Comparison of ENCODE assay signal across 15 cellular contexts in the genomic region with DNA sequence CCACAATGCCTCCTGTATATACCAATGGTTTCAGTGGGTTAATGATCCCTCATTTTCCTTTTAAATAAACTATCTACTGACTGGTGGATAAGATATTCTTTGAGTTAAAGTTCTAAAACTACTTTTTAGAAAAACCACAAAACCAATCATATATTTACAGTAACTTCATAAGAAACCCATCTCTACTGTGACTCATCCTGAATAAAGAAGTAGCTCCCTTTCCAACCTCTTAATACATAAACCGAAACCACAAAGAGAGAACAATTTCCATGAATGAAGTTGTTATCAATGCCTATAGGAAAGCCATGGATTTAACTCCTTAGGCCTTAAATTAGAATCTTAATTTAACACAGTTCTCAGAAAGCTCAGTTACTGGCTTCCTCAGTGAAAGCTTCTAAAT.
A peak's percentile ranks its signal among the peaks of the same experiment; 100 is the strongest.
DNase-seq lines count a peak whose midpoint lies in the region; TF ChIP-seq lines count a peak whose summit lies in the region.
"Had no signal": no experiment of that assay in that cellular context is flagged by ENCODE, and none has a peak within 500 bp of the region (broad histone marks: within the 10 kb centered on the region; RNA-seq: fewer than 3 reads in every experiment).

No MANE protein-coding gene starts in this region.

- no peaks in the 10 kb centered on the region for H3K9me3 ChIP-seq in BLaER1 treated with 17β-estradiol and CSF1 and Interleukin-3, amounts not matched to agents 10 nM and 100 nM (replicated peaks in 1 of 11)
- H3K9me3 ChIP-seq: uterus had no signal

- H3K9me3 Mint-ChIP-seq in activated T-helper 1 cell treated with anti-CD3 and anti-CD28 coated beads, Interleukin-12 subunit alpha, Interleukin-12 subunit beta, Interleukin-2, Interleukin-4 antibody, amounts not matched to agents 30 ng/mL and 10 ng/mL and 1 ng/mL, durations not matched to agents 14 hours and 24 hours and 36 hours: no peaks in the 10 kb centered on the region
- H3K9me3 Mint-ChIP-seq in immature natural killer cell: no peaks in the 10 kb centered on the region
- H3K9me3 Mint-ChIP-seq: nephron had no signal

- peak overlapping the region in 5 of 11 experiments; percentile 20 to 50 (median 37); a peak in 6 of 22 replicates for H3K27ac ChIP-seq in BLaER1 treated with 17β-estradiol and CSF1 and Interleukin-3, amounts not matched to agents 10 nM and 100 nM
- H3K27ac ChIP-seq: uterus had no signal

- H3K27me3 Mint-ChIP-seq in activated T-helper 1 cell treated with anti-CD3 and anti-CD28 coated beads, Interleukin-12 subunit alpha, Interleukin-12 subunit beta, Interleukin-2, Interleukin-4 antibody, amounts not matched to agents 30 ng/mL and 10 ng/mL and 1 ng/mL, durations not matched to agents 14 hours and 24 hours and 36 hours (ENCODE audit: insufficient read depth): peaks cover 2% of the 10 kb centered on the region
- H3K27me3 Mint-ChIP-seq in immature natural killer cell (ENCODE audit: low read depth in 3 of 3): no peaks in the 10 kb centered on the region

- peak overlapping the region in 2 of 10 experiments; percentile 39 to 41; a peak in 3 of 20 replicates for H3K4me3 ChIP-seq in BLaER1 treated with 17β-estradiol and CSF1 and Interleukin-3, amounts not matched to agents 10 nM and 100 nM
- no peak overlapping the region for H3K4me3 ChIP-seq in Jurkat, Clone E6-1 (ENCODE audit: low read length)
- H3K4me3 ChIP-seq: uterus had no signal

- no peak for TF ChIP-seq CTCF in GM13977 (IDR thresholded peaks at IDR 0.05; ENCODE audit: extremely low read depth, insufficient read depth, missing control alignments)

- H3K4me3 Mint-ChIP-seq in activated T-helper 1 cell treated with anti-CD3 and anti-CD28 coated beads, Interleukin-12 subunit alpha, Interleukin-12 subunit beta, Interleukin-2, Interleukin-4 antibody, amounts not matched to agents 30 ng/mL and 10 ng/mL and 1 ng/mL, durations not matched to agents 14 hours and 24 hours and 36 hours: peak overlapping the region; percentile 63
- no peak overlapping the region for H3K4me3 Mint-ChIP-seq in immature natural killer cell
- H3K4me3 Mint-ChIP-seq: nephron had no signal

- peak overlapping the region; percentile 55 for H3K27ac Mint-ChIP-seq in activated T-helper 1 cell treated with anti-CD3 and anti-CD28 coated beads, Interleukin-12 subunit alpha, Interleukin-12 subunit beta, Interleukin-2, Interleukin-4 antibody, amounts not matched to agents 30 ng/mL and 10 ng/mL and 1 ng/mL, durations not matched to agents 14 hours and 24 hours and 36 hours
- no peak overlapping the region for H3K27ac Mint-ChIP-seq in immature natural killer cell
- H3K27ac Mint-ChIP-seq: nephron had no signal

- peak overlapping the region in 2 of 11 experiments; percentile 9 to 60; a peak in 2 of 22 replicates for H3K9ac ChIP-seq in BLaER1 treated with 17β-estradiol and CSF1 and Interleukin-3, amounts not matched to agents 10 nM and 100 nM

- peaks cover 0 to 91% (median 3%) of the 10 kb centered on the region in 11 experiments; a peak in 8 of 22 replicates for H4K20me1 ChIP-seq in BLaER1 treated with 17β-estradiol and CSF1 and Interleukin-3, amounts not matched to agents 10 nM and 100 nM

- peak overlapping the region; percentile 47 to 88 (median 78); a peak in 21 of 22 replicates for H3K4me2 ChIP-seq in BLaER1 treated with 17β-estradiol and CSF1 and Interleukin-3, amounts not matched to agents 10 nM and 100 nM

- in situ Hi-C loops in GM13977 (cut with MboI; ENCODE audit: low pct_unique_long_range_greater_than_20kb, low sequenced_read_pairs, unreplicated experiment): no loop called here

- H3K4me1 ChIP-seq in BLaER1 treated with 17β-estradiol and CSF1 and Interleukin-3, amounts not matched to agents 10 nM and 100 nM: peaks cover 17 to 91% (median 59%) of the 10 kb centered on the region in 10 experiments
- H3K4me1 ChIP-seq: uterus had no signal

- peaks cover 33% of the 10 kb centered on the region for H3K4me1 Mint-ChIP-seq in activated T-helper 1 cell treated with anti-CD3 and anti-CD28 coated beads, Interleukin-12 subunit alpha, Interleukin-12 subunit beta, Interleukin-2, Interleukin-4 antibody, amounts not matched to agents 30 ng/mL and 10 ng/mL and 1 ng/mL, durations not matched to agents 14 hours and 24 hours and 36 hours (ENCODE audit: low read depth)
- peaks cover 2 to 21% of the 10 kb centered on the region in 2 donors for H3K4me1 Mint-ChIP-seq in immature natural killer cell

- H3K36me3 Mint-ChIP-seq in activated T-helper 1 cell treated with anti-CD3 and anti-CD28 coated beads, Interleukin-12 subunit alpha, Interleukin-12 subunit beta, Interleukin-2, Interleukin-4 antibody, amounts not matched to agents 30 ng/mL and 10 ng/mL and 1 ng/mL, durations not matched to agents 14 hours and 24 hours and 36 hours (ENCODE audit: low read depth): no peaks in the 10 kb centered on the region
- H3K36me3 Mint-ChIP-seq in immature natural killer cell: no peaks in the 10 kb centered on the region

- H3K36me3 ChIP-seq in BLaER1 treated with 17β-estradiol and CSF1 and Interleukin-3, amounts not matched to agents 10 nM and 100 nM: peaks cover 0 to 5% (median 0%) of the 10 kb centered on the region in 11 experiments; a peak in 1 of 22 replicates
- H3K36me3 ChIP-seq: uterus had no signal

- H3K27me3 ChIP-seq in BLaER1 treated with 17β-estradiol and CSF1 and Interleukin-3, amounts not matched to agents 10 nM and 100 nM: peaks cover 0 to 89% (median 0%) of the 10 kb centered on the region in 11 experiments; a peak in 6 of 22 replicates
- H3K27me3 ChIP-seq: uterus had no signal

- intact Hi-C loops in activated T-helper 1 cell treated with anti-CD3 and anti-CD28 coated beads, Interleukin-12 subunit alpha, Interleukin-12 subunit beta, Interleukin-2, Interleukin-4 antibody, amounts not matched to agents 30 ng/mL and 10 ng/mL and 1 ng/mL, durations not matched to agents 14 hours and 24 hours and 36 hours (cut with micrococcal nuclease): loop anchor here (1.0 to 10.0 kb wide), 8 partner anchors 17 to 1107 kb away; a partner anchor contains a TSS

- peak; percentile 12 for DNase-seq in Jurkat, Clone E6-1 (ENCODE audit: low read depth, low spot score)
- no peak for DNase-seq in activated T-helper 1 cell treated with anti-CD3 and anti-CD28 coated beads, Interleukin-12 subunit alpha, Interleukin-12 subunit beta, Interleukin-2, Interleukin-4 antibody, amounts not matched to agents 30 ng/mL and 10 ng/mL and 1 ng/mL, durations not matched to agents 14 hours and 24 hours and 36 hours (ENCODE audit: low spot score)
- DNase-seq in kidney glomerular epithelial cell (lab: John Stamatoyannopoulos, UW) (peak; percentile 36), NCI-H82 (lab: John Stamatoyannopoulos, UW) (no peak), GM13977 (ENCODE audit: low spot score) (no peak), immature natural killer cell (no peak), amniotic stem cell (lab: John Stamatoyannopoulos, UW) (no peak)
- DNase-seq: activated CD4-positive, alpha-beta T cell treated with anti-CD3 and anti-CD28 coated beads for 48 hours; central memory CD4-positive, alpha-beta T cell; hypothalamus; NK-92 treated with Interleukin-12 subunit alpha and Interleukin-12 subunit beta, amount 100 ng/mL, for 24 hours; stimulated activated CD4-positive, alpha-beta T cell treated with anti-CD3 and anti-CD28 coated beads, Interleukin-4, amount 100 ng/mL, for 24 hours; uterus had no signal

Comparison
In these comparisons a context has a peak if more than half of its experiments do, and no peak if none do; other contexts are left out.
1. DNase-seq: peak in Jurkat, Clone E6-1 (single experiment) and kidney glomerular epithelial cell (single experiment); none in activated T-helper 1 cell treated with anti-CD3 and anti-CD28 coated beads, Interleukin-12 subunit alpha, Interleukin-12 subunit beta, Interleukin-2, Interleukin-4 antibody, amounts not matched to agents 30 ng/mL and 10 ng/mL and 1 ng/mL, durations not matched to agents 14 hours and 24 hours and 36 hours (single experiment), NCI-H82 (single experiment), GM13977 (single experiment), immature natural killer cell (0 of 3) and amniotic stem cell (single experiment).